In the genomic region with DNA sequence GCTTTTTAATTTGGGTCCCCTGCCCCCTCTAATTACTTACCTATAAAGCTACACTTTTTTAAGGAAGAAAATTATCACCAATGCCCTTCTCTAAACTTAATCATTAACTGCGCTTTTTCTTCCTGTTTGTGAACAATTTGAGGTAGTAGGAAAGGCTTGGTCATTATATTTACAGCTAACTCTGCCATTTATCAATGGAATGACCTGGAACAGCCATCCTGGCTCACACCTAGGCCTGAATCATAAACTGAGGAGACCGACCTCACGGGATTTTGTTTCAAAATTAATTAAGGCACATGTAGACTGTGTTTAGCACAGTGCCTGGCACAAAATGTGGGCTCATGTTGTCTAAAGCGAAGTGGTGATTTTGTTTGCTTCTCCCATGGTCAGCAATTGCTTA, we compare ENCODE assay signal across 9 cellular contexts. TPM values are rescaled to one million over a fixed set of nuclear protein-coding genes. Genes with fewer than 3 reads are reported as not detected.
"Had no signal": no experiment of that assay in that cellular context is flagged by ENCODE, and none has a peak within 500 bp of the region (broad histone marks: within the 10 kb centered on the region; RNA-seq: fewer than 3 reads in every experiment).

No MANE protein-coding gene starts in this region.

- H3K4me3 ChIP-seq: GM23248 had no signal

- H3K9ac ChIP-seq: GM23248 had no signal

- H2AFZ ChIP-seq: GM23248 had no signal

- FAIRE-seq: H1, H54, HepG2 had no signal

- DNase-seq: GM23248, H9, HCEC 1CT, KBM-7 had no signal

- ATAC-seq: HepG2 had no signal

- H3K27ac ChIP-seq: GM23248 had no signal

RNA-seq across cellular contexts. Expression of a gene that starts 15.4 kb away (rescaled TPM):
- total RNA-seq: GM23248, H1, H9, HepG2, HT1080 had no signal
- polyA plus RNA-seq: GM23248, H1, HepG2, IgD-negative memory B cell had no signal
